Comparison of ENCODE assay signal across 6 cellular contexts in the genomic region with DNA sequence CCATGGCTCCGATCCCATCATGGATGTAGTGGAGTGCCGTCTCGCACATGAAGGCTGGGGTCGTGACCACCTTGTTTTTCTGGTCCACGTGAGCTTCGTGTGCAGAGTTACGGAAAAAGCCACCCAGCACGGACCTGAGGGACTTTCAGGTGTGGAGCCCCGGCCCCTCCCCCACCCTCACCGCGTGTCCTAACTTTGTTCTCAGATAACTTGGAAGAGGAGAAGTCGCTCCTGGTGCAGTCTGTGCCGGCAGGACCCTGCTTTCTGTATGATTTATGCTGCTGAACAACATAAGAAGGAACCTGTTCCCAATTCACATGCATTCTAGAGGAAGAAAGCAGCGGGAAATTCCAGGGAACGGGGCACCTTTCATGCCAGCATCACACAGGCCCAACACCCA.
DNase-seq lines count a peak whose midpoint lies in the region; ATAC-seq, FAIRE-seq and TF ChIP-seq lines count a peak whose summit lies in the region.
"Not testable (repeated sequence)": the region's sequence is repeated elsewhere in the genome, so short reads cannot be mapped to it uniquely, and the experiment has no call there.

No MANE protein-coding gene starts in this region.

- not testable (repeated sequence) for TF ChIP-seq CTCF in GM12865 (IDR thresholded peaks at IDR 0.05; ENCODE audit: insufficient read depth, low read depth, low read length, missing control alignments); OCI-LY1 (IDR thresholded peaks at IDR 0.05; ENCODE audit: low read length); GM12878 (IDR thresholded peaks at IDR 0.05 in 2 of 3, conservative IDR thresholded peaks at IDR 0.05 in 1 of 3; ENCODE audit: control insufficient read depth in 2 of 3, extremely low read depth in 1 of 3, insufficient read depth in 1 of 3, low read depth in 3 of 3, low read length in 3 of 3); mucosa of descending colon (IDR thresholded peaks at IDR 0.05)

- not testable (repeated sequence) for TF ChIP-seq RAD21 in GM12878 (IDR thresholded peaks at IDR 0.05; ENCODE audit: insufficient read depth, low read depth, low read length)

- TSS peak; percentile 91 for BruUV-seq in GM12878 (replicated peaks; lab: Mats Ljungman, UMichigan)

- H3K4me2 ChIP-seq in OCI-LY1 (ENCODE audit: low read length); GM12878 (ENCODE audit: control insufficient read depth, insufficient read depth): not testable (repeated sequence)

- RAD21 ChIA-PET in GM12878 (lab: Charles Lee; ENCODE audit: unreplicated experiment) = not testable (repeated sequence)

- CTCF ChIA-PET in GM12878 (lab: Yijun Ruan, JAX) = not testable (repeated sequence)

- SMC1A ChIA-PET in GM12878 (lab: Charles Lee; ENCODE audit: uncharacterized antibody, unreplicated experiment) = not testable (repeated sequence)

- POLR2A ChIA-PET in GM12878 (lab: Charles Lee) = not testable (repeated sequence)

- intact Hi-C loops in activated CD4-positive, alpha-beta T cell treated with anti-CD3 and anti-CD28 coated beads, Interleukin-2, amount 10 ng/mL, durations not matched to agents 24 days and 14 days (cut with micrococcal nuclease); GM12878 (cut with micrococcal nuclease; ENCODE audit: unreplicated experiment); mucosa of descending colon (cut with DNase I, micrococcal nuclease): not testable (repeated sequence)

- H3K9me3 ChIP-seq in CD4-positive, CD25-positive, alpha-beta regulatory T cell (ENCODE audit: control insufficient read depth in 2 of 2, low read length in 2 of 2); OCI-LY1 (ENCODE audit: low read length); GM12878 (replicated peaks; ENCODE audit: control insufficient read depth, insufficient read depth, low read length); mucosa of descending colon: not testable (repeated sequence)

- WGBS in GM12878 (ENCODE audit: insufficient coverage, insufficient replicate concordance, low lambda C conversion rate, missing lambda C conversion rate) = 0% methylated on average over 5 of the region's 15 CpGs

- H3K27ac Mint-ChIP-seq in CD4-positive, CD25-positive, alpha-beta regulatory T cell; activated CD4-positive, alpha-beta T cell treated with anti-CD3 and anti-CD28 coated beads, Interleukin-2, amount 10 ng/mL, durations not matched to agents 24 days and 14 days: not testable (repeated sequence)

- not testable (repeated sequence) for H3K36me3 ChIP-seq in CD4-positive, CD25-positive, alpha-beta regulatory T cell (ENCODE audit: control insufficient read depth, insufficient read depth, low read length); OCI-LY1 (ENCODE audit: insufficient read depth, low read length); GM12878 (ENCODE audit: control insufficient read depth in 2 of 2, insufficient read depth in 2 of 2, low read length in 1 of 2); mucosa of descending colon (ENCODE audit: low read depth)

- not testable (repeated sequence) for DNase-seq in CD4-positive, CD25-positive, alpha-beta regulatory T cell; GM12865 (ENCODE audit: low read depth); GM12878 (ENCODE audit: low read depth, low spot score)
- DNase-seq in activated CD4-positive, alpha-beta T cell treated with anti-CD3 and anti-CD28 coated beads, Interleukin-2, amount 10 ng/mL, durations not matched to agents 24 days and 14 days = peak; percentile 55
- peak in 2 of 3 donors; percentile 6 to 22 for DNase-seq in mucosa of descending colon

- FAIRE-seq in GM12878 (lab: Jason Lieb, UNC) = not testable (repeated sequence)

- TF ChIP-seq EP300 in GM12878 (IDR thresholded peaks at IDR 0.05; ENCODE audit: borderline replicate concordance in 1 of 2, control insufficient read depth in 1 of 2, low read depth in 2 of 2, low read length in 2 of 2) = not testable (repeated sequence)

- not testable (repeated sequence) for ATAC-seq in CD4-positive, CD25-positive, alpha-beta regulatory T cell (ENCODE audit: low read depth in 2 of 2); mucosa of descending colon
- ATAC-seq in GM12878 = peak; percentile 1; the same call in 2 of the 3 replicates

- H3K9ac ChIP-seq in OCI-LY1 (ENCODE audit: low read length); GM12878 (ENCODE audit: control insufficient read depth, insufficient read depth, low read length): not testable (repeated sequence)

- H2AFZ ChIP-seq in OCI-LY1 (ENCODE audit: low read length); GM12878 (ENCODE audit: control insufficient read depth, low read depth, low read length): not testable (repeated sequence)

- not testable (repeated sequence) for H3K79me2 ChIP-seq in OCI-LY1 (ENCODE audit: insufficient read depth, low read length); GM12878 (ENCODE audit: control insufficient read depth, insufficient read depth, low read length)

- H3K4me1 Mint-ChIP-seq in CD4-positive, CD25-positive, alpha-beta regulatory T cell; activated CD4-positive, alpha-beta T cell treated with anti-CD3 and anti-CD28 coated beads, Interleukin-2, amount 10 ng/mL, durations not matched to agents 24 days and 14 days: not testable (repeated sequence)

- in situ Hi-C loops in GM12878 (cut with MboI) = not testable (repeated sequence)

- not testable (repeated sequence) for H3K4me1 ChIP-seq in CD4-positive, CD25-positive, alpha-beta regulatory T cell (ENCODE audit: control insufficient read depth, insufficient read depth, low read length, poor library complexity, severe bottlenecking); OCI-LY1 (ENCODE audit: insufficient read depth, low read length, severe bottlenecking); GM12878 (ENCODE audit: control insufficient read depth, insufficient read depth, low read length); mucosa of descending colon (ENCODE audit: low read depth)

- not testable (repeated sequence) for H3K9me2 ChIP-seq in OCI-LY1 (ENCODE audit: low read depth, low read length)

- not testable (repeated sequence) for H4K20me1 ChIP-seq in OCI-LY1 (ENCODE audit: insufficient read depth, low read length); GM12878 (ENCODE audit: control insufficient read depth, insufficient read depth)

- not testable (repeated sequence) for H3K4me3 ChIP-seq in CD4-positive, CD25-positive, alpha-beta regulatory T cell (ENCODE audit: low read depth, low read length); OCI-LY1 (ENCODE audit: low read depth, low read length, poor library complexity, severe bottlenecking); GM12878; mucosa of descending colon
- H3K4me3 ChIP-seq in GM12865 (ENCODE audit: low read depth, low read length) = peak overlapping the region; percentile 32; the same call in 1 of the 2 replicates

- H3K27ac ChIP-seq in CD4-positive, CD25-positive, alpha-beta regulatory T cell (ENCODE audit: insufficient read depth, low read length, poor library complexity, severe bottlenecking) = peak overlapping the region; percentile 63
- H3K27ac ChIP-seq in OCI-LY1 (ENCODE audit: low read depth, low read length, poor library complexity, severe bottlenecking) = peak overlapping the region; percentile 77
- H3K27ac ChIP-seq in GM12878 (ENCODE audit: control insufficient read depth, insufficient read depth) = peak overlapping the region; percentile 55; the same call in 1 of the 2 replicates

- not testable (repeated sequence) for TF ChIP-seq POLR2A in GM12878 (IDR thresholded peaks at IDR 0.05; ENCODE audit: low read depth, low read length)

- not testable (repeated sequence) for H3F3A ChIP-seq in OCI-LY1 (ENCODE audit: insufficient read depth, low read length)

- H3K27me3 Mint-ChIP-seq in CD4-positive, CD25-positive, alpha-beta regulatory T cell; activated CD4-positive, alpha-beta T cell treated with anti-CD3 and anti-CD28 coated beads, Interleukin-2, amount 10 ng/mL, durations not matched to agents 24 days and 14 days: not testable (repeated sequence)

- not testable (repeated sequence) for H3K27me3 ChIP-seq in CD4-positive, CD25-positive, alpha-beta regulatory T cell (ENCODE audit: control insufficient read depth, insufficient read depth, low read length); OCI-LY1 (ENCODE audit: insufficient read depth, low read length); GM12878 (replicated peaks in 1 of 2; ENCODE audit: control insufficient read depth in 2 of 2, insufficient read depth in 2 of 2, low read length in 1 of 2)

- not testable (repeated sequence) for H3K36me3 Mint-ChIP-seq in CD4-positive, CD25-positive, alpha-beta regulatory T cell; activated CD4-positive, alpha-beta T cell treated with anti-CD3 and anti-CD28 coated beads, Interleukin-2, amount 10 ng/mL, durations not matched to agents 24 days and 14 days (ENCODE audit: low read depth)

- not testable (repeated sequence) for H3K4me3 Mint-ChIP-seq in CD4-positive, CD25-positive, alpha-beta regulatory T cell; activated CD4-positive, alpha-beta T cell treated with anti-CD3 and anti-CD28 coated beads, Interleukin-2, amount 10 ng/mL, durations not matched to agents 24 days and 14 days

- not testable (repeated sequence) for H3K9me3 Mint-ChIP-seq in CD4-positive, CD25-positive, alpha-beta regulatory T cell; activated CD4-positive, alpha-beta T cell treated with anti-CD3 and anti-CD28 coated beads, Interleukin-2, amount 10 ng/mL, durations not matched to agents 24 days and 14 days
